In the genomic region with DNA sequence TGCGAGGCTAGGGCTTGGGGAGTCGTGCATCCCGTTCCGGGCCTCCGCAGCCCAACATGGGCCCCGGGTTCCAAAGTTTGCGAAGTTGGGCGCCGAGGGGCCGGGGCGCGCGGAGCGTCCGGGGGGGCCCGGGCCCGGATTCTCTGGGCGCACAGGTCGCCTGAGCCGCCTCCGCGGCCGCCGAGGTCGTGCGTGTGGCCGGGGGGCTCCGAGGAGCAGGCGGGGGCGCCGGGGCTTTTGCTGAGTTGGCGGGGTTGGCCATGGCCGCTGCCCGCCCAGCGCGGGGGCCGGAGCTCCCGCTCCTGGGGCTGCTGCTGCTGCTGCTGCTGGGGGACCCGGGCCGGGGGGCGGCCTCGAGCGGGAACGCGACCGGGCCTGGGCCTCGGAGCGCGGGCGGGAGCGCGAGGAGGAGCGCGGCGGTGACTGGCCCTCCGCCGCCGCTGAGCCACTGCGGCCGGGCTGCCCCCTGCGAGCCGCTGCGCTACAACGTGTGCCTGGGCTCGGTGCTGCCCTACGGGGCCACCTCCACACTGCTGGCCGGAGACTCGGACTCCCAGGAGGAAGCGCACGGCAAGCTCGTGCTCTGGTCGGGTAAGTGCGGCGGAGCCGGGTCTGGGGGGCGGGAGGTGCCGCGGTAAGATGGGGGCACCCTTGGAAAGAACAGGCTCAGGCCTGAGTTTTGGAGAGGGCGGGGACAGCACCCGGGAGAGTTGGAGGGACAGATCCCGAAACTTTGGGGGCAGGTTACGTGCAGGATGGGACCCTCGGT, we compare ENCODE assay signal across 8 cellular contexts. TPM values are rescaled to one million over a fixed set of nuclear protein-coding genes. Genes with fewer than 3 reads are reported as not detected.
A peak's percentile ranks its signal among the peaks of the same experiment; 100 is the strongest.
DNase-seq lines count a peak whose midpoint lies in the region; ATAC-seq, FAIRE-seq and TF ChIP-seq lines count a peak whose summit lies in the region.

No MANE protein-coding gene starts in this region.

- in situ Hi-C loops in Caki2 (cut with HindIII; ENCODE audit: low pct_unique_long_range_greater_than_20kb, low sequenced_read_pairs): no loop called here

- H3K36me3 ChIP-seq in HUES48 (ENCODE audit: control insufficient read depth, insufficient read depth, low read length): peaks cover 11% of the 10 kb centered on the region; the same call in 1 of the 2 replicates
- no peaks in the 10 kb centered on the region for H3K36me3 ChIP-seq in colonic mucosa

- H3K9me3 ChIP-seq in HUES48 (ENCODE audit: control insufficient read depth, insufficient read depth, low read length) (no peaks in the 10 kb centered on the region), colonic mucosa (no peaks in the 10 kb centered on the region)

- H3K4me1 ChIP-seq in HUES48 (ENCODE audit: control insufficient read depth, insufficient read depth, low read length): peaks cover 14% of the 10 kb centered on the region
- H3K4me1 ChIP-seq in colonic mucosa: no peaks in the 10 kb centered on the region

- no peak for FAIRE-seq in urothelium cell line (lab: Jason Lieb, UNC)

- no peak overlapping the region for H3K27ac Mint-ChIP-seq in memory B cell

- H3K27me3 ChIP-seq in HUES48 (ENCODE audit: control insufficient read depth, insufficient read depth, low read length): peaks cover 17% of the 10 kb centered on the region
- H3K27me3 ChIP-seq in colonic mucosa: peaks cover 15% of the 10 kb centered on the region

- no peak for TF ChIP-seq CTCF in colonic mucosa (IDR thresholded peaks at IDR 0.05)

- H3K4me3 ChIP-seq in HUES48 (ENCODE audit: low read depth, low read length): peak overlapping the region; percentile 86
- peak overlapping the region; percentile 68 for H3K4me3 ChIP-seq in colonic mucosa

- H3K27ac ChIP-seq in HUES48 (ENCODE audit: low read depth, low read length) (peak overlapping the region; percentile 86), colonic mucosa (no peak overlapping the region)

- no peaks in the 10 kb centered on the region for H3K9me3 Mint-ChIP-seq in memory B cell

- intact Hi-C loops in colonic mucosa (cut with DNase I): no loop called here

- peaks cover 19% of the 10 kb centered on the region for H3K27me3 Mint-ChIP-seq in memory B cell

- ATAC-seq in memory B cell (ENCODE audit: low read depth) (peak; percentile 38), GM18517 (IDR thresholded peaks at IDR 0.05; ENCODE audit: unreplicated experiment) (no peak), HG03342 (IDR thresholded peaks at IDR 0.05; ENCODE audit: unreplicated experiment) (no peak)

- H3K4me3 Mint-ChIP-seq in memory B cell: peak overlapping the region; percentile 90

- H3K9ac ChIP-seq in HUES48 (ENCODE audit: low read depth, low read length) (peak overlapping the region; percentile 71), colonic mucosa (ENCODE audit: low read depth in 2 of 2, low read length in 2 of 2) (peak overlapping the region; percentile 51 to 60)

- DNase-seq in Caki2 (ENCODE audit: low read depth) (peak; percentile 14), colonic mucosa (no peak), memory B cell (ENCODE audit: low spot score in 2 of 2) (no peak), urothelium cell line (ENCODE audit: low spot score) (peak; percentile 57), NOMO-1 (lab: John Stamatoyannopoulos, UW; ENCODE audit: unreplicated experiment in 2 of 2) (no peak)

- H3K36me3 Mint-ChIP-seq in memory B cell: no peaks in the 10 kb centered on the region

- peaks cover 20% of the 10 kb centered on the region for H3K4me1 Mint-ChIP-seq in memory B cell

RNA-seq across cellular contexts. Expression of a gene that starts 0.6 kb away (rescaled TPM):
- total RNA-seq in Caki2 (2014; rRNA removed; shearing (Covaris generic); ENCODE audit: low replicate concordance): 47.7 and 62.3 TPM in 2 replicates
- total RNA-seq in colonic mucosa: 1 to 10 TPM; 1.6 to 3.6 TPM

RNA-seq across cellular contexts. Expression of a gene that starts 35.8 kb away (rescaled TPM):
- 3.9 and 7.2 TPM in 2 replicates for total RNA-seq in Caki2 (2014; rRNA removed; shearing (Covaris generic); ENCODE audit: low replicate concordance)
- total RNA-seq in colonic mucosa: 100 to 1,000 TPM; 262 to 397 TPM

RNA-seq across cellular contexts. Expression of a gene that starts 44.6 kb away (rescaled TPM):
- 54.4 and 68.1 TPM in 2 replicates for total RNA-seq in Caki2 (2014; rRNA removed; shearing (Covaris generic); ENCODE audit: low replicate concordance)
- total RNA-seq in colonic mucosa: 1 to 10 TPM; 3.8 to 9.7 TPM

Comparison
In these comparisons a context has a peak if more than half of its experiments do, and no peak if none do; other contexts are left out.
1. DNase-seq: peak in Caki2 (single experiment) and urothelium cell line (single experiment); none in colonic mucosa (single experiment), memory B cell (0 of 2) and NOMO-1 (0 of 2).
2. RNA of a gene that starts 0.6 kb away (total RNA-seq): 47.7 to 62.3 TPM in Caki2; 1.6 to 3.6 TPM in colonic mucosa; every median in the first group is over 10 times any median in the second.
3. RNA of a gene that starts 35.8 kb away (total RNA-seq): 262 to 397 TPM in colonic mucosa; 3.9 to 7.2 TPM in Caki2; every median in the first group is over 10 times any median in the second.